11 cellular contexts compared by ENCODE assay signal in genomic region chr3:52372822-52373504, GRCh38. TPM values are rescaled to one million over a fixed set of nuclear protein-coding genes. Genes with fewer than 3 reads are reported as not detected.
DNase-seq lines count a peak whose midpoint lies in the region; ATAC-seq and TF ChIP-seq lines count a peak whose summit lies in the region.
"Had no signal": no experiment of that assay in that cellular context is flagged by ENCODE, and none has a peak within 500 bp of the region (broad histone marks: within the 10 kb centered on the region; RNA-seq: fewer than 3 reads in every experiment).

No MANE protein-coding gene starts in this region.

- peaks cover 16% of the 10 kb centered on the region for H3K4me1 Mint-ChIP-seq in CD14-positive monocyte
- H3K4me1 Mint-ChIP-seq in naive thymus-derived CD4-positive, alpha-beta T cell: peaks cover 7 to 14% (median 12%) of the 10 kb centered on the region in 7 donors

- H3K4me3 Mint-ChIP-seq in CD14-positive monocyte: peak overlapping the region; percentile 68 to 86
- H3K4me3 Mint-ChIP-seq in naive thymus-derived CD4-positive, alpha-beta T cell: peak overlapping the region in 9 of 10 donors; percentile 43 to 72 (median 59)

- H3K27ac Mint-ChIP-seq in CD14-positive monocyte: peak overlapping the region in 3 of 7 donors; percentile 20 to 50 (median 32)
- H3K27ac Mint-ChIP-seq in naive thymus-derived CD4-positive, alpha-beta T cell: peak overlapping the region in 5 of 9 donors; percentile 7 to 75 (median 44)

- H3K79me2 ChIP-seq in Karpas-422 (ENCODE audit: low read length): no peaks in the 10 kb centered on the region

- H3K36me3 Mint-ChIP-seq in CD14-positive monocyte: peaks cover 54 to 58% of the 10 kb centered on the region in 2 donors
- H3K36me3 Mint-ChIP-seq in naive thymus-derived CD4-positive, alpha-beta T cell: peaks cover 0 to 19% (median 4%) of the 10 kb centered on the region in 5 donors

- ATAC-seq in naive thymus-derived CD4-positive, alpha-beta T cell: peak; percentile 65
- ATAC-seq in HG02610 (IDR thresholded peaks at IDR 0.05; ENCODE audit: unreplicated experiment) (no peak), HG02798 (IDR thresholded peaks at IDR 0.05; ENCODE audit: poor library complexity, unreplicated experiment) (no peak)

- CTCF ChIA-PET in naive thymus-derived CD4-positive, alpha-beta T cell (lab: Charles Lee): interaction anchor here (1.3 kb wide), 1 partner anchor 9 kb away, joined by 3 read pairs; no protein-coding TSS in a partner anchor

- H3K9me3 ChIP-seq in Karpas-422 (ENCODE audit: low read length): no peaks in the 10 kb centered on the region
- no peaks in the 10 kb centered on the region for H3K9me3 ChIP-seq in naive thymus-derived CD4-positive, alpha-beta T cell (ENCODE audit: control insufficient read depth in 2 of 3, low read length in 3 of 3)

- POLR2A ChIA-PET in naive thymus-derived CD4-positive, alpha-beta T cell (lab: Charles Lee): no interaction called here

- H3K9me3 Mint-ChIP-seq in CD14-positive monocyte: no peaks in the 10 kb centered on the region
- H3K9me3 Mint-ChIP-seq in naive thymus-derived CD4-positive, alpha-beta T cell: no peaks in the 10 kb centered on the region

- H3K27me3 ChIP-seq in Karpas-422 (ENCODE audit: low read length) (no peaks in the 10 kb centered on the region), brain microvascular endothelial cell (replicated peaks) (peaks cover 2% of the 10 kb centered on the region)
- no peaks in the 10 kb centered on the region for H3K27me3 ChIP-seq in naive thymus-derived CD4-positive, alpha-beta T cell (ENCODE audit: control insufficient read depth in 2 of 2, insufficient read depth in 2 of 2, low read length in 2 of 2)

- H3K4me2 ChIP-seq in Karpas-422 (ENCODE audit: low read depth, low read length, poor library complexity, severe bottlenecking): peak overlapping the region; percentile 80

- no peaks in the 10 kb centered on the region for H3K36me3 ChIP-seq in Karpas-422 (ENCODE audit: insufficient read depth, low read length)
- no peaks in the 10 kb centered on the region for H3K36me3 ChIP-seq in brain microvascular endothelial cell (replicated peaks)
- peaks cover 0 to 64% (median 3%) of the 10 kb centered on the region in 3 experiments for H3K36me3 ChIP-seq in naive thymus-derived CD4-positive, alpha-beta T cell (ENCODE audit: control insufficient read depth in 2 of 3, insufficient read depth in 3 of 3, low read length in 3 of 3)

- DNase-seq in CD14-positive monocyte (ENCODE audit: low spot score): no peak
- DNase-seq in Karpas-422: peak; percentile 81
- DNase-seq in brain microvascular endothelial cell: no peak
- peak in 7 of 9 donors; percentile 11 to 34 (median 23) for DNase-seq in naive thymus-derived CD4-positive, alpha-beta T cell
- DNase-seq in H4 (ENCODE audit: low spot score): no peak
- DNase-seq in SKM-1 treated with dmso at 0.1 percent for 144 hours (lab: John Stamatoyannopoulos, UW; ENCODE audit: unreplicated experiment): no peak
- DNase-seq: activated CD8-positive, alpha-beta memory T cell treated with anti-CD3 and anti-CD28 coated beads for 24 hours; NCI-H1930; stimulated activated CD8-positive, alpha-beta memory T cell treated with anti-CD3 and anti-CD28 coated beads, Interleukin-4, amount 100 ng/mL, for 48 hours had no signal

- peaks cover 2 to 10% (median 4%) of the 10 kb centered on the region in 3 donors for H3K27me3 Mint-ChIP-seq in CD14-positive monocyte (ENCODE audit: low read depth in 3 of 3)
- H3K27me3 Mint-ChIP-seq in naive thymus-derived CD4-positive, alpha-beta T cell: peaks cover 0 to 4% (median 0%) of the 10 kb centered on the region in 5 donors

- H3K9ac ChIP-seq in Karpas-422 (ENCODE audit: low read length): peak overlapping the region; percentile 42

- in situ Hi-C loops in brain microvascular endothelial cell (cut with HindIII; ENCODE audit: low pct_ligation_motif_present, low sequenced_read_pairs): no loop called here

- no peak overlapping the region for H3K27ac ChIP-seq in Karpas-422 (ENCODE audit: low read length)
- H3K27ac ChIP-seq in brain microvascular endothelial cell: no peak overlapping the region
- H3K27ac ChIP-seq in naive thymus-derived CD4-positive, alpha-beta T cell (ENCODE audit: low read depth, low read length): no peak overlapping the region

- no peak overlapping the region for H2AFZ ChIP-seq in Karpas-422 (ENCODE audit: low read length)

- H3K4me3 ChIP-seq in Karpas-422 (ENCODE audit: low read length): peak overlapping the region; percentile 42; the same call in 1 of the 2 replicates
- peak overlapping the region; percentile 5 for H3K4me3 ChIP-seq in brain microvascular endothelial cell (ENCODE audit: low read depth, low read length)
- H3K4me3 ChIP-seq in naive thymus-derived CD4-positive, alpha-beta T cell (ENCODE audit: low read length): no peak overlapping the region

- intact Hi-C loops in CD14-positive monocyte (cut with micrococcal nuclease): no loop called here
- intact Hi-C loops in naive thymus-derived CD4-positive, alpha-beta T cell (cut with micrococcal nuclease): loop anchor here in 1 of 2 donors (2.0 kb wide), 1 partner anchor 74 kb away; no protein-coding TSS in a partner anchor

- no peaks in the 10 kb centered on the region for H3K9me2 ChIP-seq in Karpas-422 (replicated peaks; ENCODE audit: insufficient read depth, low read length)

- TF ChIP-seq CTCF in CD14-positive monocyte (IDR thresholded peaks at IDR 0.05) (peak; percentile 24), brain microvascular endothelial cell (IDR thresholded peaks at IDR 0.05; ENCODE audit: low read depth, low read length, missing control alignments) (no peak)

- H3K4me1 ChIP-seq in Karpas-422 (ENCODE audit: low read length): peaks cover 37% of the 10 kb centered on the region
- H3K4me1 ChIP-seq in naive thymus-derived CD4-positive, alpha-beta T cell (ENCODE audit: control insufficient read depth in 2 of 2, insufficient read depth in 2 of 2, low read length in 2 of 2): peaks cover 0 to 8% of the 10 kb centered on the region in 2 donors

- H4K20me1 ChIP-seq in Karpas-422 (ENCODE audit: insufficient read depth, low read depth, low read length): 0 out of 2 replicates have a peak, but pooled peaks cover 5% of the 10 kb centered on the region

RNA-seq across cellular contexts. Expression of gene BAP1, which starts 36.8 kb away (rescaled TPM):
- polyA plus RNA-seq in CD14-positive monocyte: 10 to 100 TPM; 11.2 to 12.9 TPM
- total RNA-seq in Karpas-422 (2014; rRNA removed; shearing (Covaris generic); ENCODE audit: low replicate concordance): 45.4 and 91.1 TPM in 2 replicates
- 100 to 1,000 TPM in 2 of 5 experiments, 10 to 100 TPM in 3; 86.7 to 116 (median 92.5) TPM for total RNA-seq in naive thymus-derived CD4-positive, alpha-beta T cell
- polyA plus RNA-seq in naive thymus-derived CD4-positive, alpha-beta T cell: 10 to 100 TPM; 13.6 to 26.6 TPM
- 31.3 and 39.9 TPM in 2 replicates for total RNA-seq in H4 (2014; rRNA removed; shearing (Covaris generic))

RNA-seq across cellular contexts. Expression of gene PHF7, which starts 37.5 kb away (rescaled TPM):
- 1 to 10 TPM; 3.3 to 6.2 TPM for polyA plus RNA-seq in CD14-positive monocyte
- total RNA-seq in Karpas-422 (2014; rRNA removed; shearing (Covaris generic); ENCODE audit: low replicate concordance): 5.1 and 9.5 TPM in 2 replicates
- total RNA-seq in naive thymus-derived CD4-positive, alpha-beta T cell: 10 to 100 TPM; 13.7 to 18.7 (median 15.5) TPM
- 1 to 10 TPM; 7.6 to 8.9 TPM for polyA plus RNA-seq in naive thymus-derived CD4-positive, alpha-beta T cell
- 3.3 and 3.4 TPM in 2 replicates for total RNA-seq in H4 (2014; rRNA removed; shearing (Covaris generic))

RNA-seq across cellular contexts. Expression of gene DNAH1, which starts 56.8 kb away (rescaled TPM):
- under 1 TPM; 0.15 to 0.25 TPM for polyA plus RNA-seq in CD14-positive monocyte
- 2.9 and 8.3 TPM in 2 replicates for total RNA-seq in Karpas-422 (2014; rRNA removed; shearing (Covaris generic); ENCODE audit: low replicate concordance)
- total RNA-seq in naive thymus-derived CD4-positive, alpha-beta T cell: 10 to 100 TPM; 32.1 to 69.2 (median 49.0) TPM
- polyA plus RNA-seq in naive thymus-derived CD4-positive, alpha-beta T cell: 1 to 10 TPM in 1 of 2 donors, under 1 TPM in 1; 0.35 to 1.7 TPM
- 0.60 TPM in 2 replicates for total RNA-seq in H4 (2014; rRNA removed; shearing (Covaris generic))

Comparison
In these comparisons a context has a peak if more than half of its experiments do, and no peak if none do; other contexts are left out.
1. DNase-seq: peak in Karpas-422 (single experiment) and naive thymus-derived CD4-positive, alpha-beta T cell (7 of 9); none in CD14-positive monocyte (single experiment), brain microvascular endothelial cell (single experiment), H4 (single experiment) and SKM-1 treated with dmso at 0.1 percent for 144 hours (single experiment).